Comparison of ENCODE assay signal across 8 cellular contexts in genomic region chr2:28392297-28393114, GRCh38. TPM values are rescaled to one million over a fixed set of nuclear protein-coding genes. Genes with fewer than 3 reads are reported as not detected.
DNase-seq lines count a peak whose midpoint lies in the region; ATAC-seq lines count a peak whose summit lies in the region.

FOSL2 (plus strand) TSS chr2:28392858; CDS start chr2:28393721, 863 bp downstream.

- peaks cover 45% of the 10 kb centered on the region for H3K4me1 ChIP-seq in BLaER1

- CTCF ChIA-PET in activated CD4-positive, alpha-beta T cell treated with anti-CD3 and anti-CD28 coated beads, Interleukin-2, amount 10 ng/mL, durations not matched to agents 7 days and 5 days (lab: Charles Lee), result interaction anchor here (1.0 to 1.4 kb wide), 4 partner anchors 9 to 35 kb away, joined by 3 to 6 read pairs (median 4); no protein-coding TSS in a partner anchor

- H3K9ac ChIP-seq in BLaER1, result peak within 1 kb of the TSS; percentile 80

- ATAC-seq in GM19328 (IDR thresholded peaks at IDR 0.05; ENCODE audit: unreplicated experiment), result peak; percentile 71
- ATAC-seq in HG03520 (IDR thresholded peaks at IDR 0.05; ENCODE audit: unreplicated experiment), result peak; percentile 61
- ATAC-seq in left lobe of liver, result peak; percentile 74

- peak within 1 kb of the TSS; percentile 81 for H3K4me3 Mint-ChIP-seq in activated CD4-positive, alpha-beta T cell treated with anti-CD3 and anti-CD28 coated beads, Interleukin-2, amount 10 ng/mL, durations not matched to agents 7 days and 5 days

- peak within 1 kb of the TSS; percentile 89 for H3K4me3 ChIP-seq in BLaER1

- peaks cover 31% of the 10 kb centered on the region for H4K20me1 ChIP-seq in BLaER1

- H3K36me3 Mint-ChIP-seq in activated CD4-positive, alpha-beta T cell treated with anti-CD3 and anti-CD28 coated beads, Interleukin-2, amount 10 ng/mL, durations not matched to agents 7 days and 5 days (ENCODE audit: low read depth), result peaks cover 2% of the 10 kb centered on the region

- peak; percentile 85 for DNase-seq in NCI-H526 treated with DMSO at 0.1 percent for 48 hours (lab: John Stamatoyannopoulos, UW)
- DNase-seq in activated CD4-positive, alpha-beta T cell treated with anti-CD3 and anti-CD28 coated beads, Interleukin-2, amount 10 ng/mL, durations not matched to agents 7 days and 5 days, result peak; percentile 96
- DNase-seq in cortex of kidney (lab: John Stamatoyannopoulos, UW), result peak; percentile 40
- DNase-seq in left lobe of liver (ENCODE audit: low spot score), result peak; percentile 97
- peak; percentile 93 for DNase-seq in stimulated activated CD4-positive, alpha-beta T cell treated with anti-CD3 and anti-CD28 coated beads, Interleukin-2, amount 100 ng/mL, for 4 hours (ENCODE audit: low read depth)

- POLR2A ChIA-PET in activated CD4-positive, alpha-beta T cell treated with anti-CD3 and anti-CD28 coated beads, Interleukin-2, amount 10 ng/mL, durations not matched to agents 7 days and 5 days (lab: Charles Lee), result interaction anchor here (0.7 to 1.4 kb wide), 4 partner anchors 9 to 57 kb away, joined by 3 read pairs; no protein-coding TSS in a partner anchor

- peak within 1 kb of the TSS; percentile 91 for H3K27ac ChIP-seq in BLaER1

- H3K27me3 ChIP-seq in BLaER1, result peaks cover 22% of the 10 kb centered on the region; the same call in 1 of the 2 replicates

- H3K27me3 Mint-ChIP-seq in activated CD4-positive, alpha-beta T cell treated with anti-CD3 and anti-CD28 coated beads, Interleukin-2, amount 10 ng/mL, durations not matched to agents 7 days and 5 days, result peaks cover 2% of the 10 kb centered on the region

- no peaks in the 10 kb centered on the region for H3K36me3 ChIP-seq in BLaER1

- H3K4me2 ChIP-seq in BLaER1, result peak within 1 kb of the TSS; percentile 97

- H3K9me3 Mint-ChIP-seq in activated CD4-positive, alpha-beta T cell treated with anti-CD3 and anti-CD28 coated beads, Interleukin-2, amount 10 ng/mL, durations not matched to agents 7 days and 5 days, result no peaks in the 10 kb centered on the region

- peaks cover 39% of the 10 kb centered on the region for H3K4me1 Mint-ChIP-seq in activated CD4-positive, alpha-beta T cell treated with anti-CD3 and anti-CD28 coated beads, Interleukin-2, amount 10 ng/mL, durations not matched to agents 7 days and 5 days

- no peaks in the 10 kb centered on the region for H3K9me3 ChIP-seq in BLaER1

- peak within 1 kb of the TSS; percentile 99 for H3K27ac Mint-ChIP-seq in activated CD4-positive, alpha-beta T cell treated with anti-CD3 and anti-CD28 coated beads, Interleukin-2, amount 10 ng/mL, durations not matched to agents 7 days and 5 days

RNA-seq across cellular contexts. Expression of gene FOSL2, which starts in this region (rescaled TPM):
- 10 to 100 TPM; 39.6 to 47.0 TPM for total RNA-seq in activated CD4-positive, alpha-beta T cell treated with anti-CD3 and anti-CD28 coated beads, Interleukin-2, amount 10 ng/mL, durations not matched to agents 7 days and 5 days
- total RNA-seq in left lobe of liver, result 9.3 TPM

Comparison
In these comparisons a context has a peak if more than half of its experiments do, and no peak if none do; other contexts are left out.
1. Peak in every context shown above with its lines: DNase-seq, ATAC-seq, H3K4me3 ChIP-seq and H3K27ac ChIP-seq.
2. DNase-seq: peak in every context shown above with its lines; median percentile 97 in left lobe of liver; 96 in activated CD4-positive, alpha-beta T cell treated with anti-CD3 and anti-CD28 coated beads, Interleukin-2, amount 10 ng/mL, durations not matched to agents 7 days and 5 days; 93 in stimulated activated CD4-positive, alpha-beta T cell treated with anti-CD3 and anti-CD28 coated beads, Interleukin-2, amount 100 ng/mL, for 4 hours; 85 in NCI-H526 treated with DMSO at 0.1 percent for 48 hours; 40 in cortex of kidney.